18 cellular contexts compared by ENCODE assay signal in genomic region chr22:26558246-26558895, GRCh38. TPM values are rescaled to one million over a fixed set of nuclear protein-coding genes. Genes with fewer than 3 reads are reported as not detected.
A peak's percentile ranks its signal among the peaks of the same experiment; 100 is the strongest.
DNase-seq lines count a peak whose midpoint lies in the region; ATAC-seq lines count a peak whose summit lies in the region.
"Had no signal": no experiment of that assay in that cellular context is flagged by ENCODE, and none has a peak within 500 bp of the region (broad histone marks: within the 10 kb centered on the region; RNA-seq: fewer than 3 reads in every experiment).

No MANE protein-coding gene starts in this region.

- intact Hi-C loops in cardiac septum (cut with DNase I), result no loop called here

- H3K27me3 Mint-ChIP-seq in activated T-cell treated with anti-CD3 and anti-CD28 coated beads, Interleukin-2, amount 50 U/mL, for 72 hours (ENCODE audit: low read depth), result no peaks in the 10 kb centered on the region
- no peaks in the 10 kb centered on the region for H3K27me3 Mint-ChIP-seq in activated T-helper 17 cell treated with anti-CD3 and anti-CD28 coated beads, Interleukin-2, amount 50 U/mL, for 72 hours
- no peaks in the 10 kb centered on the region for H3K27me3 Mint-ChIP-seq in stimulated activated memory B cell treated with anti-CD40 and anti-IgM and Interleukin-4, amounts not matched to agents 10 μg/mL and 1 μg/mL and 100 μg/mL, for 72 hours

- no peaks in the 10 kb centered on the region for H3K36me3 Mint-ChIP-seq in activated T-cell treated with anti-CD3 and anti-CD28 coated beads, Interleukin-2, amount 50 U/mL, for 72 hours (ENCODE audit: insufficient read depth in 2 of 2)
- H3K36me3 Mint-ChIP-seq in activated T-helper 17 cell treated with anti-CD3 and anti-CD28 coated beads, Interleukin-2, amount 50 U/mL, for 72 hours (ENCODE audit: low read depth), result no peaks in the 10 kb centered on the region
- no peaks in the 10 kb centered on the region for H3K36me3 Mint-ChIP-seq in stimulated activated memory B cell treated with anti-CD40 and anti-IgM and Interleukin-4, amounts not matched to agents 10 μg/mL and 1 μg/mL and 100 μg/mL, for 72 hours

- H3K4me3 Mint-ChIP-seq in activated T-cell treated with anti-CD3 and anti-CD28 coated beads, Interleukin-2, amount 50 U/mL, for 72 hours, result no peak overlapping the region
- no peak overlapping the region for H3K4me3 Mint-ChIP-seq in activated T-helper 17 cell treated with anti-CD3 and anti-CD28 coated beads, Interleukin-2, amount 50 U/mL, for 72 hours
- no peak overlapping the region for H3K4me3 Mint-ChIP-seq in stimulated activated memory B cell treated with anti-CD40 and anti-IgM and Interleukin-4, amounts not matched to agents 10 μg/mL and 1 μg/mL and 100 μg/mL, for 72 hours

- no peak for DNase-seq in activated T-cell treated with anti-CD3 and anti-CD28 coated beads, Interleukin-2, amount 50 U/mL, for 72 hours
- DNase-seq in activated T-cell treated with anti-CD3 and anti-CD28 coated beads, Interleukin-2, amount 50 U/mL, for 1 hour, result no peak
- DNase-seq in hepatic stellate cell (ENCODE audit: low spot score) (peak; percentile 63), SIG-M5 treated with dmso at 0.1 percent for 504 hours (lab: John Stamatoyannopoulos, UW; ENCODE audit: unreplicated experiment) (no peak), cardiac septum (ENCODE audit: low spot score) (no peak)
- DNase-seq: ACHN; central memory CD4-positive, alpha-beta T cell; DMS79; esophagus squamous epithelium; NCI-H1105; NCI-H748 treated with DMSO at 0.1 percent for 48 hours; Right ventricle myocardium superior; spleen; uterus had no signal

- ATAC-seq in activated T-cell treated with anti-CD3 and anti-CD28 coated beads, Interleukin-2, amount 50 U/mL, for 72 hours (replicated peaks in 1 of 2), result no peak
- ATAC-seq in activated T-helper 17 cell treated with anti-CD3 and anti-CD28 coated beads, Interleukin-2, amount 50 U/mL, for 72 hours (replicated peaks), result no peak
- no peak for ATAC-seq in stimulated activated memory B cell treated with anti-CD40 and anti-IgM and Interleukin-4, amounts not matched to agents 10 μg/mL and 1 μg/mL and 100 μg/mL, for 72 hours
- ATAC-seq in HG02840 (IDR thresholded peaks at IDR 0.05; ENCODE audit: low FRiP score, unreplicated experiment), result no peak

- H3K4me1 Mint-ChIP-seq in activated T-cell treated with anti-CD3 and anti-CD28 coated beads, Interleukin-2, amount 50 U/mL, for 72 hours (ENCODE audit: low read depth), result no peaks in the 10 kb centered on the region
- peaks cover 5% of the 10 kb centered on the region for H3K4me1 Mint-ChIP-seq in activated T-helper 17 cell treated with anti-CD3 and anti-CD28 coated beads, Interleukin-2, amount 50 U/mL, for 72 hours
- peaks cover 6% of the 10 kb centered on the region for H3K4me1 Mint-ChIP-seq in stimulated activated memory B cell treated with anti-CD40 and anti-IgM and Interleukin-4, amounts not matched to agents 10 μg/mL and 1 μg/mL and 100 μg/mL, for 72 hours

- peak overlapping the region; percentile 68 for H3K27ac Mint-ChIP-seq in activated T-cell treated with anti-CD3 and anti-CD28 coated beads, Interleukin-2, amount 50 U/mL, for 72 hours
- peak overlapping the region; percentile 24 for H3K27ac Mint-ChIP-seq in activated T-helper 17 cell treated with anti-CD3 and anti-CD28 coated beads, Interleukin-2, amount 50 U/mL, for 72 hours
- H3K27ac Mint-ChIP-seq in stimulated activated memory B cell treated with anti-CD40 and anti-IgM and Interleukin-4, amounts not matched to agents 10 μg/mL and 1 μg/mL and 100 μg/mL, for 72 hours, result peak overlapping the region; percentile 8

- no peaks in the 10 kb centered on the region for H3K9me3 Mint-ChIP-seq in activated T-cell treated with anti-CD3 and anti-CD28 coated beads, Interleukin-2, amount 50 U/mL, for 72 hours
- no peaks in the 10 kb centered on the region for H3K9me3 Mint-ChIP-seq in activated T-helper 17 cell treated with anti-CD3 and anti-CD28 coated beads, Interleukin-2, amount 50 U/mL, for 72 hours
- H3K9me3 Mint-ChIP-seq in stimulated activated memory B cell treated with anti-CD40 and anti-IgM and Interleukin-4, amounts not matched to agents 10 μg/mL and 1 μg/mL and 100 μg/mL, for 72 hours, result no peaks in the 10 kb centered on the region

RNA-seq across cellular contexts. Expression of gene TPST2, which starts 31.6 kb away (rescaled TPM):
- 10 to 100 TPM; 19.0 to 23.2 TPM for total RNA-seq in activated T-cell treated with anti-CD3 and anti-CD28 coated beads, Interleukin-2, amount 50 U/mL, for 72 hours
- total RNA-seq in activated T-helper 17 cell treated with anti-CD3 and anti-CD28 coated beads, Interleukin-2, amount 50 U/mL, for 72 hours, result 10 to 100 TPM; 23.2 to 27.5 TPM
- total RNA-seq in cardiac septum, result 22.0 TPM

RNA-seq across cellular contexts. Expression of gene TFIP11, which starts 46.1 kb away (rescaled TPM):
- total RNA-seq in activated T-cell treated with anti-CD3 and anti-CD28 coated beads, Interleukin-2, amount 50 U/mL, for 72 hours, result 10 to 100 TPM; 47.0 to 62.5 TPM
- 10 to 100 TPM; 44.8 to 50.4 TPM for total RNA-seq in activated T-helper 17 cell treated with anti-CD3 and anti-CD28 coated beads, Interleukin-2, amount 50 U/mL, for 72 hours
- 18.0 TPM for total RNA-seq in cardiac septum

RNA-seq across cellular contexts. Expression of gene CRYBB1, which starts 59.5 kb away (rescaled TPM):
- not detected for total RNA-seq in activated T-cell treated with anti-CD3 and anti-CD28 coated beads, Interleukin-2, amount 50 U/mL, for 72 hours
- not detected for total RNA-seq in activated T-helper 17 cell treated with anti-CD3 and anti-CD28 coated beads, Interleukin-2, amount 50 U/mL, for 72 hours
- total RNA-seq in cardiac septum, result 0.67 TPM
- total RNA-seq: myocyte had no signal

Comparison
In these comparisons a context has a peak if more than half of its experiments do, and no peak if none do; other contexts are left out.
1. H3K27ac Mint-ChIP-seq: peak in every context shown above with its lines; median percentile 68 in activated T-cell treated with anti-CD3 and anti-CD28 coated beads, Interleukin-2, amount 50 U/mL, for 72 hours; 24 in activated T-helper 17 cell treated with anti-CD3 and anti-CD28 coated beads, Interleukin-2, amount 50 U/mL, for 72 hours; 8 in stimulated activated memory B cell treated with anti-CD40 and anti-IgM and Interleukin-4, amounts not matched to agents 10 μg/mL and 1 μg/mL and 100 μg/mL, for 72 hours.